Comparison of ENCODE assay signal across 17 cellular contexts in the genomic region with DNA sequence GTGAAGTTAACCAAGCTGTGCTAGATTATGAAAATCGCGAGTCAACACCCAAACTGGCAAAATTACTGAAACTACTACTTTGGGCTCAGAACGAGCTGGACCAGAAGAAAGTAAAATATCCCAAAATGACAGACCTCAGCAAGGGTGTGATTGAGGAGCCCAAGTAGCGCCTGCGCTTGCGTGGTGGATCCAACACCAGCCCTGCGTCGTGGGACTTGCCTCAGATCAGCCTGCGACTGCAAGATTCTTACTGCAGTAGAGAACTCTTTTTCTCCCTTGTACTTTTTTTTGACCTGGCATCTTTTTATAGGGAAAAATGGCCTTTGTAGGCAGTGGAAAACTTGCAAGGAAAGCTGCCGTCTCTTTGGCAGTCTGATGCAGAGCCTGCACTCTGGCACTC. TPM values are rescaled to one million over a fixed set of nuclear protein-coding genes. Genes with fewer than 3 reads are reported as not detected.
DNase-seq lines count a peak whose midpoint lies in the region; ATAC-seq and TF ChIP-seq lines count a peak whose summit lies in the region.
"Had no signal": no experiment of that assay in that cellular context is flagged by ENCODE, and none has a peak within 500 bp of the region (broad histone marks: within the 10 kb centered on the region; RNA-seq: fewer than 3 reads in every experiment).

No MANE protein-coding gene starts in this region.

- no peak overlapping the region for H2AFZ ChIP-seq in mammary epithelial cell (ENCODE audit: low read depth, low read length)

- DNase-seq in activated T-cell treated with anti-CD3 and anti-CD28 coated beads, Interleukin-2, amount 50 U/mL, for 24 hours = no peak
- DNase-seq in activated T-cell treated with anti-CD3 and anti-CD28 coated beads, Interleukin-2, amount 50 U/mL, for 4 hours = no peak
- DNase-seq in mammary epithelial cell = no peak
- DNase-seq in breast epithelium (ENCODE audit: low spot score in 2 of 2) = no peak
- peak; percentile 69 for DNase-seq in RWPE2 (ENCODE audit: low spot score)
- DNase-seq in neural crest cell (ENCODE audit: low read depth, low spot score) = no peak
- no peak for DNase-seq in A673 (ENCODE audit: low spot score)
- DNase-seq in naive thymus-derived CD4-positive, alpha-beta T cell = no peak
- DNase-seq: AML-193; CD8-positive, alpha-beta memory T cell; DMS53; GF-D8; HCEC 1CT; HFFc6 had no signal

- CTCF ChIA-PET in mammary epithelial cell (lab: Charles Lee; ENCODE audit: low non-redundant PET) (no interaction called here), A673 (lab: Charles Lee) (no interaction called here)
- CTCF ChIA-PET in naive thymus-derived CD4-positive, alpha-beta T cell (lab: Charles Lee) = no interaction called here

- H3K4me3 Mint-ChIP-seq in activated T-cell treated with anti-CD3 and anti-CD28 coated beads, Interleukin-2, amount 50 U/mL, for 24 hours = no peak overlapping the region
- no peak overlapping the region for H3K4me3 Mint-ChIP-seq in activated T-cell treated with anti-CD3 and anti-CD28 coated beads, Interleukin-2, amount 50 U/mL, for 4 hours
- H3K4me3 Mint-ChIP-seq in neural crest cell = no peak overlapping the region
- no peak overlapping the region for H3K4me3 Mint-ChIP-seq in naive thymus-derived CD4-positive, alpha-beta T cell
- H3K4me3 Mint-ChIP-seq: HFFc6 had no signal

- no peak for TF ChIP-seq POLR2A in breast epithelium (IDR thresholded peaks at IDR 0.05)

- peaks cover 63% of the 10 kb centered on the region for H3K79me2 ChIP-seq in mammary epithelial cell (ENCODE audit: insufficient read depth, low read length)

- dilution Hi-C loops in mammary epithelial cell (cut with HindIII; ENCODE audit: low sequenced_read_pairs) = loop anchor here (5.0 kb wide), 1 partner anchor 53 kb away; no protein-coding TSS in a partner anchor

- TSS peak; percentile 7 for BruUV-seq in mammary epithelial cell (replicated peaks; lab: Mats Ljungman, UMichigan)
- no TSS peak for BruUV-seq in A673 (replicated peaks; lab: Mats Ljungman, UMichigan)

- no peaks in the 10 kb centered on the region for H3K27me3 Mint-ChIP-seq in activated T-cell treated with anti-CD3 and anti-CD28 coated beads, Interleukin-2, amount 50 U/mL, for 24 hours
- H3K27me3 Mint-ChIP-seq in activated T-cell treated with anti-CD3 and anti-CD28 coated beads, Interleukin-2, amount 50 U/mL, for 4 hours (ENCODE audit: low read depth) = no peaks in the 10 kb centered on the region
- no peaks in the 10 kb centered on the region for H3K27me3 Mint-ChIP-seq in neural crest cell (ENCODE audit: low read depth)
- no peaks in the 10 kb centered on the region for H3K27me3 Mint-ChIP-seq in naive thymus-derived CD4-positive, alpha-beta T cell
- H3K27me3 Mint-ChIP-seq: CD8-positive, alpha-beta memory T cell had no signal

- WGBS in mammary epithelial cell (ENCODE audit: low coverage, missing lambda C conversion rate) = 98% methylated on average over 9 of the region's 10 CpGs

- ATAC-seq in activated T-cell treated with anti-CD3 and anti-CD28 coated beads, Interleukin-2, amount 50 U/mL, for 4 hours = no peak
- ATAC-seq in RWPE2 (ENCODE audit: low read depth) = no peak
- ATAC-seq in naive thymus-derived CD4-positive, alpha-beta T cell = no peak

- peaks cover 95% of the 10 kb centered on the region for H3K36me3 Mint-ChIP-seq in activated T-cell treated with anti-CD3 and anti-CD28 coated beads, Interleukin-2, amount 50 U/mL, for 24 hours (ENCODE audit: low read depth)
- H3K36me3 Mint-ChIP-seq in activated T-cell treated with anti-CD3 and anti-CD28 coated beads, Interleukin-2, amount 50 U/mL, for 4 hours (ENCODE audit: insufficient read depth) = peaks cover 44% of the 10 kb centered on the region
- H3K36me3 Mint-ChIP-seq in neural crest cell (ENCODE audit: low read depth) = peaks cover 28% of the 10 kb centered on the region
- H3K36me3 Mint-ChIP-seq in naive thymus-derived CD4-positive, alpha-beta T cell = peaks cover 21 to 53% (median 32%) of the 10 kb centered on the region in 5 donors

- H4K20me1 ChIP-seq in mammary epithelial cell (ENCODE audit: insufficient read depth, low read length) = no peaks in the 10 kb centered on the region

- no peaks in the 10 kb centered on the region for H3K9me3 Mint-ChIP-seq in activated T-cell treated with anti-CD3 and anti-CD28 coated beads, Interleukin-2, amount 50 U/mL, for 24 hours
- no peaks in the 10 kb centered on the region for H3K9me3 Mint-ChIP-seq in activated T-cell treated with anti-CD3 and anti-CD28 coated beads, Interleukin-2, amount 50 U/mL, for 4 hours
- H3K9me3 Mint-ChIP-seq in neural crest cell = no peaks in the 10 kb centered on the region
- peaks cover 0 to 3% (median 0%) of the 10 kb centered on the region in 11 donors for H3K9me3 Mint-ChIP-seq in naive thymus-derived CD4-positive, alpha-beta T cell
- H3K9me3 Mint-ChIP-seq: CD8-positive, alpha-beta memory T cell; HFFc6 had no signal

- POLR2A ChIA-PET in A673 (lab: Charles Lee; ENCODE audit: low non-redundant PET) = no interaction called here
- POLR2A ChIA-PET in naive thymus-derived CD4-positive, alpha-beta T cell (lab: Charles Lee) = interaction anchor here (1.5 kb wide), 1 partner anchor 10 kb away, joined by 6 read pairs; no protein-coding TSS in a partner anchor

- H3K27ac ChIP-seq in mammary epithelial cell (ENCODE audit: insufficient read depth, low read depth, low read length) (no peak overlapping the region), breast epithelium (no peak overlapping the region), RWPE2 (ENCODE audit: poor library complexity, severe bottlenecking) (no peak overlapping the region), A673 (ENCODE audit: low read depth, low read length, poor library complexity, severe bottlenecking) (no peak overlapping the region)
- no peak overlapping the region for H3K27ac ChIP-seq in naive thymus-derived CD4-positive, alpha-beta T cell (ENCODE audit: low read depth, low read length)
- H3K27ac ChIP-seq: 22Rv1, BLaER1 had no signal

- H3K9me3 ChIP-seq in mammary epithelial cell (replicated peaks; ENCODE audit: insufficient read depth, low read length) = peaks cover 4% of the 10 kb centered on the region
- H3K9me3 ChIP-seq in breast epithelium = no peaks in the 10 kb centered on the region
- H3K9me3 ChIP-seq in RWPE2 (ENCODE audit: severe bottlenecking) = no peaks in the 10 kb centered on the region
- no peaks in the 10 kb centered on the region for H3K9me3 ChIP-seq in A673 (ENCODE audit: low read depth, low read length, poor library complexity, severe bottlenecking)
- H3K9me3 ChIP-seq in naive thymus-derived CD4-positive, alpha-beta T cell (ENCODE audit: control insufficient read depth in 2 of 3, low read length in 3 of 3) = no peaks in the 10 kb centered on the region
- H3K9me3 ChIP-seq: Caco-2 had no signal

- no peak for TF ChIP-seq CTCF in mammary epithelial cell (conservative IDR thresholded peaks at IDR 0.05 in 1 of 2, IDR thresholded peaks at IDR 0.05 in 1 of 2; ENCODE audit: extremely low read depth in 1 of 2, insufficient read depth in 1 of 2, low read depth in 1 of 2, low read length in 2 of 2)
- no peak for TF ChIP-seq CTCF in breast epithelium (IDR thresholded peaks at IDR 0.05)
- TF ChIP-seq CTCF in RWPE2 (IDR thresholded peaks at IDR 0.05; ENCODE audit: poor library complexity, severe bottlenecking) = no peak
- no peak for TF ChIP-seq CTCF in neural crest cell (conservative IDR thresholded peaks at IDR 0.05)
- no peak for TF ChIP-seq CTCF in A673 (conservative IDR thresholded peaks at IDR 0.05; ENCODE audit: low read depth, low read length)

- intact Hi-C loops in mammary epithelial cell (cut with micrococcal nuclease) (no loop called here), breast epithelium (cut with DNase I; ENCODE audit: low total_unique reads) (no loop called here), A673 (cut with micrococcal nuclease; ENCODE audit: unreplicated experiment) (no loop called here)
- intact Hi-C loops in naive thymus-derived CD4-positive, alpha-beta T cell (cut with micrococcal nuclease) = no loop called here

- peaks cover 28% of the 10 kb centered on the region for H3K4me1 Mint-ChIP-seq in activated T-cell treated with anti-CD3 and anti-CD28 coated beads, Interleukin-2, amount 50 U/mL, for 24 hours (ENCODE audit: low read depth)
- H3K4me1 Mint-ChIP-seq in activated T-cell treated with anti-CD3 and anti-CD28 coated beads, Interleukin-2, amount 50 U/mL, for 4 hours (ENCODE audit: low read depth) = peaks cover 19% of the 10 kb centered on the region
- peaks cover 5% of the 10 kb centered on the region for H3K4me1 Mint-ChIP-seq in neural crest cell
- peaks cover 7 to 39% (median 28%) of the 10 kb centered on the region in 7 donors for H3K4me1 Mint-ChIP-seq in naive thymus-derived CD4-positive, alpha-beta T cell

- H3K27me3 ChIP-seq in mammary epithelial cell (ENCODE audit: insufficient read depth, low read length) (no peaks in the 10 kb centered on the region), breast epithelium (no peaks in the 10 kb centered on the region), RWPE2 (ENCODE audit: insufficient read depth, poor library complexity, severe bottlenecking) (no peaks in the 10 kb centered on the region), A673 (replicated peaks; ENCODE audit: insufficient read depth, low read depth, low read length, poor library complexity) (no peaks in the 10 kb centered on the region)
- H3K27me3 ChIP-seq in naive thymus-derived CD4-positive, alpha-beta T cell (ENCODE audit: control insufficient read depth in 2 of 2, insufficient read depth in 2 of 2, low read length in 2 of 2) = no peaks in the 10 kb centered on the region
- H3K27me3 ChIP-seq: BLaER1 had no signal

- no peak overlapping the region for H3K4me2 ChIP-seq in mammary epithelial cell (ENCODE audit: insufficient read depth, low read depth, low read length)
- H3K4me2 ChIP-seq: BLaER1 had no signal

- H3K9ac ChIP-seq in mammary epithelial cell (ENCODE audit: insufficient read depth, low read length) = no peak overlapping the region
- H3K9ac ChIP-seq: BLaER1 had no signal

- peak overlapping the region; percentile 34 for H3K27ac Mint-ChIP-seq in activated T-cell treated with anti-CD3 and anti-CD28 coated beads, Interleukin-2, amount 50 U/mL, for 24 hours
- H3K27ac Mint-ChIP-seq in neural crest cell (ENCODE audit: unreplicated experiment) = peak overlapping the region; percentile 13
- no peak overlapping the region for H3K27ac Mint-ChIP-seq in naive thymus-derived CD4-positive, alpha-beta T cell
- H3K27ac Mint-ChIP-seq: CD8-positive, alpha-beta memory T cell; HFFc6 had no signal

- in situ Hi-C loops in mammary epithelial cell (cut with MboI; ENCODE audit: low sequenced_read_pairs in 2 of 2) = no loop called here

- H3K36me3 ChIP-seq in mammary epithelial cell (ENCODE audit: insufficient read depth, low read length) = peaks cover 29% of the 10 kb centered on the region
- H3K36me3 ChIP-seq in breast epithelium = no peaks in the 10 kb centered on the region
- H3K36me3 ChIP-seq in RWPE2 (ENCODE audit: low read depth) = peaks cover 86% of the 10 kb centered on the region
- peaks cover 79% of the 10 kb centered on the region for H3K36me3 ChIP-seq in A673 (ENCODE audit: insufficient read depth, low read length, poor library complexity, severe bottlenecking)
- H3K36me3 ChIP-seq in naive thymus-derived CD4-positive, alpha-beta T cell (ENCODE audit: control insufficient read depth in 2 of 3, insufficient read depth in 3 of 3, low read length in 3 of 3) = peaks cover 12 to 81% (median 19%) of the 10 kb centered on the region in 3 experiments

- H3K4me3 ChIP-seq in mammary epithelial cell (replicated peaks in 1 of 3; ENCODE audit: insufficient read depth in 1 of 3, low read depth in 2 of 3, low read length in 3 of 3) (no peak overlapping the region), breast epithelium (no peak overlapping the region), RWPE2 (ENCODE audit: severe bottlenecking) (no peak overlapping the region), A673 (ENCODE audit: low read depth, low read length, poor library complexity, severe bottlenecking) (no peak overlapping the region)
- H3K4me3 ChIP-seq in naive thymus-derived CD4-positive, alpha-beta T cell (ENCODE audit: low read length) = no peak overlapping the region
- H3K4me3 ChIP-seq: BLaER1 had no signal

- H3K4me1 ChIP-seq in mammary epithelial cell (ENCODE audit: insufficient read depth, low read length) (peaks cover 3% of the 10 kb centered on the region), breast epithelium (no peaks in the 10 kb centered on the region), RWPE2 (ENCODE audit: insufficient read depth, poor library complexity, severe bottlenecking) (peaks cover 1% of the 10 kb centered on the region), A673 (ENCODE audit: insufficient read depth, low read length, poor library complexity, severe bottlenecking) (peaks cover under 1% of the 10 kb centered on the region)
- H3K4me1 ChIP-seq in naive thymus-derived CD4-positive, alpha-beta T cell (ENCODE audit: control insufficient read depth in 2 of 2, insufficient read depth in 2 of 2, low read length in 2 of 2) = peaks cover 2% of the 10 kb centered on the region in 2 donors

RNA-seq across cellular contexts. Expression of a gene that starts 6.8 kb away (rescaled TPM):
- 10 to 100 TPM; 42.7 to 52.9 (median 47.4) TPM for total RNA-seq in activated T-cell treated with anti-CD3 and anti-CD28 coated beads, Interleukin-2, amount 50 U/mL, for 4 hours
- total RNA-seq in mammary epithelial cell = 10 to 100 TPM; 34.5 to 43.2 TPM
- polyA plus RNA-seq in mammary epithelial cell = 29.7 TPM
- 47.5 TPM for polyA minus RNA-seq in mammary epithelial cell
- 10 to 100 TPM; 30.2 to 36.7 (median 31.8) TPM for total RNA-seq in breast epithelium
- 62.3 and 65.6 TPM in 2 replicates for total RNA-seq in neural crest cell
- 40.2 and 42.0 TPM in 2 replicates for total RNA-seq in A673 (2021)
- total RNA-seq in naive thymus-derived CD4-positive, alpha-beta T cell = 10 to 100 TPM; 32.1 to 48.0 (median 40.7) TPM
- 10 to 100 TPM; 19.6 to 22.9 TPM for polyA plus RNA-seq in naive thymus-derived CD4-positive, alpha-beta T cell

RNA-seq across cellular contexts. Expression of a gene that starts 7.8 kb away (rescaled TPM):
- 10 to 100 TPM in 2 of 3 donors, 1 to 10 TPM in 1; 6.8 to 16.1 (median 13.3) TPM for total RNA-seq in activated T-cell treated with anti-CD3 and anti-CD28 coated beads, Interleukin-2, amount 50 U/mL, for 4 hours
- total RNA-seq in mammary epithelial cell = under 1 TPM; 0.33 to 0.67 TPM
- polyA plus RNA-seq in mammary epithelial cell = 0.09 TPM
- not detected for polyA minus RNA-seq in mammary epithelial cell
- total RNA-seq in breast epithelium = 1 to 10 TPM; 2.2 to 4.9 (median 2.7) TPM
- total RNA-seq in neural crest cell = 1.2 and 1.4 TPM in 2 replicates
- total RNA-seq in A673 (2021) = 0.17 TPM in 1 of 2 replicates, not detected in the other
- total RNA-seq in naive thymus-derived CD4-positive, alpha-beta T cell = 10 to 100 TPM in 1 of 5 experiments, 1 to 10 TPM in 4; 3.4 to 12.6 (median 5.6) TPM
- polyA plus RNA-seq in naive thymus-derived CD4-positive, alpha-beta T cell = under 1 TPM; 0.44 to 0.63 TPM

RNA-seq across cellular contexts. Expression of a gene that starts 18.4 kb away (rescaled TPM):
- total RNA-seq in activated T-cell treated with anti-CD3 and anti-CD28 coated beads, Interleukin-2, amount 50 U/mL, for 4 hours = 10 to 100 TPM; 44.9 to 49.9 (median 47.4) TPM
- 10 to 100 TPM; 38.7 to 53.2 TPM for total RNA-seq in mammary epithelial cell
- polyA plus RNA-seq in mammary epithelial cell = 13.6 TPM
- 31.4 TPM for polyA minus RNA-seq in mammary epithelial cell
- 10 to 100 TPM; 59.8 to 83.1 (median 64.9) TPM for total RNA-seq in breast epithelium
- 72.0 TPM in 2 replicates for total RNA-seq in neural crest cell
- total RNA-seq in A673 (2021) = 61.7 and 64.4 TPM in 2 replicates
- total RNA-seq in naive thymus-derived CD4-positive, alpha-beta T cell = 100 to 1,000 TPM in 2 of 5 experiments, 10 to 100 TPM in 3; 66.1 to 139 (median 77.4) TPM
- 10 to 100 TPM; 36.6 to 58.4 TPM for polyA plus RNA-seq in naive thymus-derived CD4-positive, alpha-beta T cell

Comparison
In these comparisons a context has a peak if more than half of its experiments do, and no peak if none do; other contexts are left out.
1. H3K27ac Mint-ChIP-seq: peak in activated T-cell treated with anti-CD3 and anti-CD28 coated beads, Interleukin-2, amount 50 U/mL, for 24 hours (single experiment) and neural crest cell (single experiment); none in naive thymus-derived CD4-positive, alpha-beta T cell (0 of 9).